ENCODE assay signal across 26 cellular contexts in the genomic region with DNA sequence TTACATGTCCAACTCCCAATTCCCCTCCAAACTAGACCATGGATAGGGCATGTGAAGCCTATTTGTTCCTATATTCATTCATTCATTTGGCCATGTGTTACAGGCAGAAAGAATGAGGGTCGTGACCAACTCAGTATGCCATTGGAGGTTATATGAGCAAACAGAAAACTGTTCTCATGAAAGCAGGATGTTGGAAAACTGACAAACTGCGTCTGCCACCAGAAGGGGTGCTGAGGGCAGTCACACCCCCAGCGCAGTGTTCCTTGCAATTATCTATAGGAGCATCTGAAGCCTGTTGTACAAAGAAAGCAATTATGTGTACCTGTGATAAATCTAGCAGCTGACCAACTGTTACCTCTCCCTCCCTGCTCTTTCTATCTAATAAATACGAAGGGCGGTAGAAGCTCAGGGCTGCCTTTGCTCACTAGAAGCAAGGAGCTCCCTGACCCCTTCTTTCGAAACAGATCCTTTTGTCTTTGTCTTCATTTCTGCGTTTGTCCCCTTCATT. TPM values are rescaled to one million over a fixed set of nuclear protein-coding genes. Genes with fewer than 3 reads are reported as not detected.
DNase-seq lines count a peak whose midpoint lies in the region; ATAC-seq and TF ChIP-seq lines count a peak whose summit lies in the region.
"Had no signal": no experiment of that assay in that cellular context is flagged by ENCODE, and none has a peak within 500 bp of the region (broad histone marks: within the 10 kb centered on the region; RNA-seq: fewer than 3 reads in every experiment).

No MANE protein-coding gene starts in this region.

- no peaks in the 10 kb centered on the region for H3K36me3 ChIP-seq in thyroid gland
- H3K36me3 ChIP-seq: BLaER1 had no signal

- H3K36me3 Mint-ChIP-seq in progenitor cell of endocrine pancreas (ENCODE audit: insufficient read depth) = peaks cover 10% of the 10 kb centered on the region

- peak overlapping the region; percentile 3 for H3K4me3 Mint-ChIP-seq in progenitor cell of endocrine pancreas (ENCODE audit: low read depth)
- H3K4me3 Mint-ChIP-seq: activated CD4-positive, alpha-beta memory T cell treated with anti-CD3 and anti-CD28 coated beads, Interleukin-2, amount 10 ng/mL, durations not matched to agents 7 days and 5 days; activated naive CD4-positive, alpha-beta T cell treated with anti-CD3 and anti-CD28 coated beads, Interleukin-2, amount 50 U/mL, for 24 hours; activated T-helper 17 cell treated with anti-CD3 and anti-CD28 coated beads, Interleukin-2, amount 50 U/mL, for 72 hours had no signal

- H3K27ac ChIP-seq in thyroid gland = no peak overlapping the region
- H3K27ac ChIP-seq: BLaER1, PC-9 had no signal

- H3K9me3 Mint-ChIP-seq in progenitor cell of endocrine pancreas (ENCODE audit: low read depth) = no peaks in the 10 kb centered on the region
- H3K9me3 Mint-ChIP-seq: activated CD4-positive, alpha-beta memory T cell treated with anti-CD3 and anti-CD28 coated beads, Interleukin-2, amount 10 ng/mL, durations not matched to agents 7 days and 5 days; activated naive CD4-positive, alpha-beta T cell treated with anti-CD3 and anti-CD28 coated beads, Interleukin-2, amount 50 U/mL, for 24 hours; activated T-helper 17 cell treated with anti-CD3 and anti-CD28 coated beads, Interleukin-2, amount 50 U/mL, for 72 hours had no signal

- no peak for ATAC-seq in Right ventricle myocardium inferior
- ATAC-seq: activated T-helper 17 cell treated with anti-CD3 and anti-CD28 coated beads, Interleukin-2, amount 50 U/mL, for 72 hours; sciatic nerve had no signal

- H3K4me3 ChIP-seq in thyroid gland (replicated peaks in 1 of 3) = no peak overlapping the region
- H3K4me3 ChIP-seq: BLaER1, PC-9 had no signal

- H3K9me3 ChIP-seq in thyroid gland = no peaks in the 10 kb centered on the region
- H3K9me3 ChIP-seq: BLaER1 had no signal

- no peaks in the 10 kb centered on the region for H3K4me1 ChIP-seq in thyroid gland

- H3K4me1 Mint-ChIP-seq in progenitor cell of endocrine pancreas (ENCODE audit: low read depth) = peaks cover 46% of the 10 kb centered on the region
- H3K4me1 Mint-ChIP-seq: activated CD4-positive, alpha-beta memory T cell treated with anti-CD3 and anti-CD28 coated beads, Interleukin-2, amount 10 ng/mL, durations not matched to agents 7 days and 5 days; activated naive CD4-positive, alpha-beta T cell treated with anti-CD3 and anti-CD28 coated beads, Interleukin-2, amount 50 U/mL, for 24 hours; activated T-helper 17 cell treated with anti-CD3 and anti-CD28 coated beads, Interleukin-2, amount 50 U/mL, for 72 hours had no signal

- no peaks in the 10 kb centered on the region for H3K27me3 ChIP-seq in thyroid gland
- H3K27me3 ChIP-seq: BLaER1 had no signal

- DNase-seq in COR-L47 (lab: John Stamatoyannopoulos, UW) = peak; percentile 18
- DNase-seq in NCI-H2227 (lab: John Stamatoyannopoulos, UW; ENCODE audit: unreplicated experiment) = peak; percentile 37
- peak; percentile 38 for DNase-seq in left kidney (ENCODE audit: low read depth, low spot score)
- no peak for DNase-seq in progenitor cell of endocrine pancreas (ENCODE audit: low spot score, unreplicated experiment)
- no peak for DNase-seq in kidney tubule cell (ENCODE audit: low spot score)
- DNase-seq in Right ventricle myocardium inferior (ENCODE audit: missing footprints) = no peak
- no peak for DNase-seq in thyroid gland
- no peak for DNase-seq in head of caudate nucleus
- DNase-seq: activated CD4-positive, alpha-beta memory T cell treated with anti-CD3 and anti-CD28 coated beads, Interleukin-2, amount 10 ng/mL, durations not matched to agents 7 days and 5 days; activated CD4-positive, CD25-positive, alpha-beta regulatory T cell treated with anti-CD3 and anti-CD28 coated beads, Interleukin-2, amount 50 U/mL, for 72 hours; activated CD8-positive, alpha-beta memory T cell treated with anti-CD3 and anti-CD28 coated beads, Interleukin-2, amount 50 U/mL, for 48 hours; amniotic stem cell; DMS153; H7; Karpas-422; mammary epithelial cell; NCI-H1694; NCI-H510A; PC-9; Right ventricle myocardium superior; stimulated activated CD4-positive, alpha-beta T cell treated with anti-CD3 and anti-CD28 coated beads, Interleukin-4, amount 100 ng/mL, for 24 hours; trophoblast cell had no signal

- H3K27ac Mint-ChIP-seq in progenitor cell of endocrine pancreas = peak overlapping the region; percentile 96
- H3K27ac Mint-ChIP-seq: activated CD4-positive, alpha-beta memory T cell treated with anti-CD3 and anti-CD28 coated beads, Interleukin-2, amount 10 ng/mL, durations not matched to agents 7 days and 5 days; activated naive CD4-positive, alpha-beta T cell treated with anti-CD3 and anti-CD28 coated beads, Interleukin-2, amount 50 U/mL, for 24 hours; activated T-helper 17 cell treated with anti-CD3 and anti-CD28 coated beads, Interleukin-2, amount 50 U/mL, for 72 hours had no signal

- TF ChIP-seq POLR2A in thyroid gland (IDR thresholded peaks at IDR 0.05) = no peak

- H3K27me3 Mint-ChIP-seq in progenitor cell of endocrine pancreas = no peaks in the 10 kb centered on the region
- H3K27me3 Mint-ChIP-seq: activated CD4-positive, alpha-beta memory T cell treated with anti-CD3 and anti-CD28 coated beads, Interleukin-2, amount 10 ng/mL, durations not matched to agents 7 days and 5 days; activated naive CD4-positive, alpha-beta T cell treated with anti-CD3 and anti-CD28 coated beads, Interleukin-2, amount 50 U/mL, for 24 hours; activated T-helper 17 cell treated with anti-CD3 and anti-CD28 coated beads, Interleukin-2, amount 50 U/mL, for 72 hours had no signal

- TF ChIP-seq CTCF in progenitor cell of endocrine pancreas (IDR thresholded peaks at IDR 0.05; ENCODE audit: unreplicated experiment) = no peak
- TF ChIP-seq CTCF in thyroid gland (IDR thresholded peaks at IDR 0.05) = no peak

- 93 to 95% methylated on average over 7 of the region's 7 CpGs for WGBS in thyroid gland, 2 donors

- intact Hi-C loops in Right ventricle myocardium inferior (cut with DNase I) = no loop called here
- intact Hi-C loops in thyroid gland (cut with DNase I) = no loop called here
- intact Hi-C loops in head of caudate nucleus (cut with DNase I) = no loop called here

RNA-seq across cellular contexts. Expression of a gene that starts 21.1 kb away (rescaled TPM):
- total RNA-seq in progenitor cell of endocrine pancreas (13.9 and 14.2 TPM in 2 replicates), Right ventricle myocardium inferior (6.2 TPM), thyroid gland (10 to 100 TPM in 2 of 4 donors, 1 to 10 TPM in 2; 8.1 to 12.6 (median 10.0) TPM)

RNA-seq across cellular contexts. Expression of a gene that starts 21.2 kb away (rescaled TPM):
- total RNA-seq in progenitor cell of endocrine pancreas = 4.5 and 5.6 TPM in 2 replicates
- total RNA-seq in Right ventricle myocardium inferior = 3.0 TPM
- total RNA-seq in thyroid gland = 10 to 100 TPM; 19.6 to 36.8 (median 22.4) TPM

RNA-seq across cellular contexts. Expression of a gene that starts 47.9 kb away (rescaled TPM):
- total RNA-seq in progenitor cell of endocrine pancreas = 20.8 and 22.9 TPM in 2 replicates
- total RNA-seq in Right ventricle myocardium inferior = 47.2 TPM
- 100 to 1,000 TPM in 1 of 4 donors, 10 to 100 TPM in 3; 33.2 to 106 (median 49.7) TPM for total RNA-seq in thyroid gland

RNA-seq across cellular contexts. Expression of a gene that starts 48.1 kb away (rescaled TPM):
- total RNA-seq in progenitor cell of endocrine pancreas (3.4 and 3.7 TPM in 2 replicates), Right ventricle myocardium inferior (3.7 TPM), thyroid gland (1 to 10 TPM; 4.3 to 9.7 (median 6.0) TPM)

Comparison
In these comparisons a context has a peak if more than half of its experiments do, and no peak if none do; other contexts are left out.
1. DNase-seq: peak in COR-L47 (single experiment), NCI-H2227 (single experiment) and left kidney (single experiment); none in progenitor cell of endocrine pancreas (single experiment), kidney tubule cell (single experiment), Right ventricle myocardium inferior (single experiment), thyroid gland (0 of 2) and head of caudate nucleus (0 of 42).